Comparison of ENCODE assay signal across 8 cellular contexts in the genomic region with DNA sequence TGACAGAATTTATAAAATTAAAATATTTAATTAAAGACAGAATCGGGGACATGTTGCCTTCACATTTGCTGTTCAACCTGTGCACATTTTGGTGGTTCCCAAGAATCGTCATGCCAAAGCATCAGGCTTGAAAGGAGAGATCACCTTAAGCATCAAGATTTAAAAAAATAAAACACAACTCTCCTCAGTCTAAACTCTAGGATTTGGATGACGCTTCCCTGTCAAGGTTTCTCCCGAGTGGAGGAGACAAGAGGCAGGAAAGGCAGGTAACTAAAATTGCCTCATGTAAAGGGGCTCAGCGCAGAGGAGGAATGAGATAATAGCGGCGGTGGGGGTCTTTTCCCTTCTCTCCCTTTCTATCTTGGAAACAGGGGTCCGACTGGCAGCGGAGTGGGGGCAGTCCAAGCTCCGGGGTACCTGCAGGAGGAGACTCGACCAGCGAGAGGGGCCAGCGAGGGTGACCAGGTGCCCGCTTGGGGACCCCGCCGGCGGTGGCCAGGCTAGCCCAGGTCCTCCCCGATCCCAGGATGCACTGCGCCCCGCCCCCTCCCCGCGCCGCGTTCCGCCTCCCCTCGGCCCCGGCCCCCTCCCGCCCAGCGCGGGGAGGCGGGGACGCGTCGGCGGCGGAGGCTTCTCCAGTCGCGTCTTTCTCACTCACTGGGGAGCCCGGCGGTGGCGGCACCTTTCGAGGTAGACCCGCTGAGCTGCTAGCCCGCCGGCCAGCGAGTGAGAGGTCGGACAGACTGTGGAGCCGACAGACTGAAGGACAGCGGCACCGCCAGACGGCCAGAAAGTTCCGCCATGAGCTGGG. TPM values are rescaled to one million over a fixed set of nuclear protein-coding genes. Genes with fewer than 3 reads are reported as not detected.
DNase-seq lines count a peak whose midpoint lies in the region; ATAC-seq, FAIRE-seq and TF ChIP-seq lines count a peak whose summit lies in the region.

A gene (plus strand): TSS at position 638 of the 811 bp plus-strand sequence. CDS start 164 bp downstream, at position 802.

- POLR2A ChIA-PET in activated CD8-positive, alpha-beta T cell treated with anti-CD3 and anti-CD28 coated beads, Interleukin-2, amount 10 ng/mL, durations not matched to agents 7 days and 5 days (lab: Charles Lee), result no interaction called here
- POLR2A ChIA-PET in H1 (lab: Charles Lee; ENCODE audit: partially characterized antibody), result interaction anchor here (0.7 to 2.4 kb wide), 15 partner anchors 10 to 234 kb away, joined by 3 to 12 read pairs (median 3); a partner anchor contains a TSS

- H4K20me1 ChIP-seq in H1 (replicated peaks in 1 of 2; ENCODE audit: control insufficient read depth in 1 of 2, insufficient read depth in 2 of 2, low read length in 2 of 2), result peaks cover 3 to 6% of the 10 kb centered on the region in 2 experiments

- 6% methylated on average over 29 of the region's 52 CpGs; no CpG with 5 or more reads in 1 of the 2 experiments for WGBS in H1 (ENCODE audit: extremely low coverage in 1 of 2, insufficient coverage in 1 of 2, insufficient read length in 1 of 2, insufficient replicate concordance in 2 of 2, low coverage in 1 of 2, low lambda C conversion rate in 2 of 2, missing lambda C conversion rate in 1 of 2), 2 experiments

- peak within 1 kb of the TSS; percentile 91 for H3K4ac ChIP-seq in H1 (replicated peaks; ENCODE audit: insufficient read length, low read depth, low read length)

- peak within 1 kb of the TSS; percentile 93 for H2AFZ ChIP-seq in H1 (ENCODE audit: low read length)

- H3K14ac ChIP-seq in H1 (ENCODE audit: insufficient read length), result no peak within 1 kb of the TSS

- peaks cover 0 to 13% (median 0%) of the 10 kb centered on the region in 4 experiments; a peak in 4 of 7 replicates for H3K4me1 ChIP-seq in H1 (replicated peaks in 1 of 4; ENCODE audit: control insufficient read depth in 3 of 4, insufficient read depth in 4 of 4, low read length in 3 of 4)

- H3K9ac ChIP-seq in H1 (replicated peaks in 1 of 4; ENCODE audit: extremely low read depth in 1 of 4, low read depth in 3 of 4, low read length in 3 of 4), result peak within 1 kb of the TSS; percentile 96 to 99 (median 97)

- peak within 1 kb of the TSS; percentile 88 for H3K18ac ChIP-seq in H1 (ENCODE audit: extremely low read depth, low read length)

- peak within 1 kb of the TSS; percentile 41; the same call in 1 of the 2 replicates for H2BK12ac ChIP-seq in H1 (ENCODE audit: low read depth, low read length)

- TF ChIP-seq EP300 in H1 (IDR thresholded peaks at IDR 0.05; ENCODE audit: borderline replicate concordance in 1 of 2, low read depth in 2 of 2, low read length in 2 of 2), result no peak

- H3K79me1 ChIP-seq in H1 (ENCODE audit: low read depth, low read length), result no peaks in the 10 kb centered on the region

- TF ChIP-seq POLR2A in H1 (IDR thresholded peaks at IDR 0.05; ENCODE audit: control extremely low read depth in 1 of 2, low read depth in 2 of 2, low read length in 2 of 2), result peak; percentile 74 to 75; a peak in 1 of 3 replicates

- TF ChIP-seq CTCF in H1 (IDR thresholded peaks at IDR 0.05; ENCODE audit: control extremely low read depth in 1 of 3, insufficient read depth in 1 of 3, low read depth in 1 of 3, low read length in 3 of 3), result no peak

- peak within 1 kb of the TSS; percentile 98 for H3K56ac ChIP-seq in H1 (replicated peaks; ENCODE audit: insufficient read length, low read depth, low read length)

- DNase-seq in NCI-H524 (lab: John Stamatoyannopoulos, UW) (peak; percentile 56 to 83), NCI-H524 treated with DMSO at 0.1 percent for 48 hours (lab: John Stamatoyannopoulos, UW) (no peak), NCI-H526 (lab: John Stamatoyannopoulos, UW) (peak; percentile 58 to 96), H1 (ENCODE audit: low read depth in 1 of 2, low spot score in 2 of 2) (peak in 1 of 2 experiments; percentile 93), memory B cell (ENCODE audit: low spot score in 2 of 2) (peak; percentile 39 to 46)
- peak; percentile 45 for DNase-seq in activated CD8-positive, alpha-beta T cell treated with anti-CD3 and anti-CD28 coated beads, Interleukin-2, amount 10 ng/mL, durations not matched to agents 7 days and 5 days
- DNase-seq in stimulated activated CD4-positive, alpha-beta T cell treated with anti-CD3 and anti-CD28 coated beads, TNF-alpha, amount 100 ng/mL, for 48 hours (ENCODE audit: low read depth in 3 of 3), result peak; percentile 16 to 62 (median 21)

- no peak for FAIRE-seq in H1 (lab: Jason Lieb, UNC)

- TF ChIP-seq RAD21 in H1 (IDR thresholded peaks at IDR 0.05 in 1 of 2, conservative IDR thresholded peaks at IDR 0.05 in 1 of 2; ENCODE audit: low read depth in 2 of 2, low read length in 2 of 2), result 0 out of 4 replicates have a peak, but pooled peaks of 1 of the 2 experiments have one; percentile 1

- peak within 1 kb of the TSS; percentile 79 to 95 (median 94) for H3K4me3 ChIP-seq in H1 (ENCODE audit: extremely low read depth in 1 of 4, insufficient read depth in 2 of 4, low read depth in 3 of 4, low read length in 4 of 4)

- H4K91ac ChIP-seq in H1 (replicated peaks; ENCODE audit: insufficient read length, low read length), result peak within 1 kb of the TSS; percentile 94

- H3K9me3 Mint-ChIP-seq in activated CD8-positive, alpha-beta T cell treated with anti-CD3 and anti-CD28 coated beads, Interleukin-2, amount 10 ng/mL, durations not matched to agents 7 days and 5 days (ENCODE audit: insufficient read depth), result no peaks in the 10 kb centered on the region
- no peaks in the 10 kb centered on the region for H3K9me3 Mint-ChIP-seq in memory B cell

- H4K8ac ChIP-seq in H1 (ENCODE audit: extremely low read depth, insufficient read depth, low read length), result peak within 1 kb of the TSS; percentile 98

- H2BK120ac ChIP-seq in H1 (replicated peaks; ENCODE audit: low read depth, low read length), result peak within 1 kb of the TSS; percentile 77

- no peaks in the 10 kb centered on the region for H3K36me3 Mint-ChIP-seq in activated CD8-positive, alpha-beta T cell treated with anti-CD3 and anti-CD28 coated beads, Interleukin-2, amount 10 ng/mL, durations not matched to agents 7 days and 5 days (ENCODE audit: low read depth)
- no peaks in the 10 kb centered on the region for H3K36me3 Mint-ChIP-seq in memory B cell

- peak within 1 kb of the TSS; percentile 3; the same call in 1 of the 2 replicates for H2AK5ac ChIP-seq in H1 (ENCODE audit: low read depth, low read length)

- H3K79me2 ChIP-seq in H1 (ENCODE audit: control insufficient read depth in 1 of 2, insufficient read depth in 2 of 2, low read length in 2 of 2), result peaks cover 23 to 45% of the 10 kb centered on the region in 2 experiments

- H3K27me3 Mint-ChIP-seq in activated CD8-positive, alpha-beta T cell treated with anti-CD3 and anti-CD28 coated beads, Interleukin-2, amount 10 ng/mL, durations not matched to agents 7 days and 5 days (ENCODE audit: low read depth), result peaks cover 60% of the 10 kb centered on the region
- H3K27me3 Mint-ChIP-seq in memory B cell, result peaks cover 6% of the 10 kb centered on the region

- H3K36me3 ChIP-seq in H1 (ENCODE audit: control insufficient read depth in 2 of 4, insufficient read depth in 4 of 4, low read length in 3 of 4), result no peaks in the 10 kb centered on the region

- H2BK5ac ChIP-seq in H1 (ENCODE audit: low read depth, low read length), result peak within 1 kb of the TSS; percentile 90

- no peak within 1 kb of the TSS for H3K27ac Mint-ChIP-seq in activated CD8-positive, alpha-beta T cell treated with anti-CD3 and anti-CD28 coated beads, Interleukin-2, amount 10 ng/mL, durations not matched to agents 7 days and 5 days
- peak within 1 kb of the TSS; percentile 64 for H3K27ac Mint-ChIP-seq in memory B cell

- peak; percentile 77 for ATAC-seq in activated CD8-positive, alpha-beta T cell treated with anti-CD3 and anti-CD28 coated beads, Interleukin-2, amount 10 ng/mL, durations not matched to agents 7 days and 5 days
- peak; percentile 83 for ATAC-seq in memory B cell (ENCODE audit: low read depth)
- no peak for ATAC-seq in HG03378 (IDR thresholded peaks at IDR 0.05; ENCODE audit: unreplicated experiment)

- H2BK20ac ChIP-seq in H1 (ENCODE audit: low read length), result no peak within 1 kb of the TSS

- peak within 1 kb of the TSS; percentile 98 for H4K5ac ChIP-seq in H1 (ENCODE audit: insufficient read length, low read depth, low read length)

- no peak within 1 kb of the TSS for H2BK15ac ChIP-seq in H1 (ENCODE audit: low read length)

- H3K9me3 ChIP-seq in H1 (ENCODE audit: insufficient read depth in 2 of 2, low read depth in 1 of 2, low read length in 1 of 2), result no peaks in the 10 kb centered on the region

- peak within 1 kb of the TSS; percentile 82 to 91 for H3K4me2 ChIP-seq in H1 (ENCODE audit: insufficient read depth in 1 of 2, low read depth in 2 of 2, low read length in 2 of 2)

- H3K27me3 ChIP-seq in H1 (replicated peaks in 1 of 4; ENCODE audit: control insufficient read depth in 3 of 4, extremely low read depth in 1 of 4, insufficient read depth in 3 of 4, low read length in 3 of 4), result no peaks in the 10 kb centered on the region

- H3K4me3 Mint-ChIP-seq in activated CD8-positive, alpha-beta T cell treated with anti-CD3 and anti-CD28 coated beads, Interleukin-2, amount 10 ng/mL, durations not matched to agents 7 days and 5 days, result peak within 1 kb of the TSS; percentile 80
- peak within 1 kb of the TSS; percentile 96 for H3K4me3 Mint-ChIP-seq in memory B cell

- H3K4me1 Mint-ChIP-seq in activated CD8-positive, alpha-beta T cell treated with anti-CD3 and anti-CD28 coated beads, Interleukin-2, amount 10 ng/mL, durations not matched to agents 7 days and 5 days (ENCODE audit: low read depth), result peaks cover 13% of the 10 kb centered on the region
- H3K4me1 Mint-ChIP-seq in memory B cell, result peaks cover 23% of the 10 kb centered on the region

- H3K23ac ChIP-seq in H1 (ENCODE audit: insufficient read length), result peak within 1 kb of the TSS; percentile 53

- peak within 1 kb of the TSS; percentile 95 for H3K27ac ChIP-seq in H1 (ENCODE audit: low read depth, low read length)

- CTCF ChIA-PET in activated CD8-positive, alpha-beta T cell treated with anti-CD3 and anti-CD28 coated beads, Interleukin-2, amount 10 ng/mL, durations not matched to agents 7 days and 5 days (lab: Charles Lee), result interaction anchor here (1.1 to 2.8 kb wide), 4 partner anchors 11 to 397 kb away, joined by 4 to 9 read pairs (median 6); no protein-coding TSS in a partner anchor
- CTCF ChIA-PET in H1 (lab: Charles Lee; ENCODE audit: partially characterized antibody), result interaction anchor here (0.9 to 2.3 kb wide), 4 partner anchors 9 to 143 kb away, joined by 3 to 8 read pairs (median 6); no protein-coding TSS in a partner anchor

- H3K23me2 ChIP-seq in H1 (ENCODE audit: low read depth, low read length), result 0 out of 2 replicates have a peak, but pooled peaks cover 2% of the 10 kb centered on the region

RNA-seq across cellular contexts. Expression of the gene that starts here (rescaled TPM):
- total RNA-seq in activated CD8-positive, alpha-beta T cell treated with anti-CD3 and anti-CD28 coated beads, Interleukin-2, amount 10 ng/mL, durations not matched to agents 7 days and 5 days, result under 1 TPM in 1 of 2 experiments, not detected in 1; 0.10 TPM
- total RNA-seq in H1 (2021; fragmentation: NEBNext Ultra II Directional; extraction: Animal tissue kit (Norgen Biotek cat#: 25700)), result 94.2 and 95.9 TPM in 2 replicates
- 25.4 and 48.9 TPM in 2 replicates for polyA plus RNA-seq in H1 (2011; rRNA removed)
- 49.1 TPM for polyA plus RNA-seq in H1 (2011; cell fraction: cytosol; rRNA removed)
- 20.3 TPM for polyA plus RNA-seq in H1 (2011; cell fraction: nucleus; rRNA removed)
- polyA plus RNA-seq in H1 (2012, experiment 1 of 2), result 43.6 to 76.2 TPM (median 52.6 TPM) in 4 replicates
- polyA plus RNA-seq in H1 (2012, experiment 2 of 2), result 4.1 TPM
- 60.8 TPM for polyA plus RNA-seq in H1 (2013, experiment 1 of 2)
- 60.3 TPM for polyA plus RNA-seq in H1 (2013, experiment 2 of 2)
- polyA minus RNA-seq in H1 (2011; rRNA and poly(A)+ RNA removed), result 69.1 and 75.1 TPM in 2 replicates
- 44.2 TPM for polyA minus RNA-seq in H1 (2011; cell fraction: cytosol; rRNA and poly(A)+ RNA removed)
- polyA minus RNA-seq in H1 (2011; cell fraction: nucleus; rRNA and poly(A)+ RNA removed), result 97.4 TPM

Comparison
In these comparisons a context has a peak if more than half of its experiments do, and no peak if none do; other contexts are left out.
1. RNA of the gene that starts here (total RNA-seq): 94.2 to 95.9 TPM in H1; 0.10 TPM in activated CD8-positive, alpha-beta T cell treated with anti-CD3 and anti-CD28 coated beads, Interleukin-2, amount 10 ng/mL, durations not matched to agents 7 days and 5 days; every median in the first group is over 10 times any median in the second.
2. Peak in DNase-seq and ATAC-seq in activated CD8-positive, alpha-beta T cell treated with anti-CD3 and anti-CD28 coated beads, Interleukin-2, amount 10 ng/mL, durations not matched to agents 7 days and 5 days; RNA of the gene not detected or under 1 TPM.